Comparison of ENCODE assay signal across 13 cellular contexts in the genomic region with DNA sequence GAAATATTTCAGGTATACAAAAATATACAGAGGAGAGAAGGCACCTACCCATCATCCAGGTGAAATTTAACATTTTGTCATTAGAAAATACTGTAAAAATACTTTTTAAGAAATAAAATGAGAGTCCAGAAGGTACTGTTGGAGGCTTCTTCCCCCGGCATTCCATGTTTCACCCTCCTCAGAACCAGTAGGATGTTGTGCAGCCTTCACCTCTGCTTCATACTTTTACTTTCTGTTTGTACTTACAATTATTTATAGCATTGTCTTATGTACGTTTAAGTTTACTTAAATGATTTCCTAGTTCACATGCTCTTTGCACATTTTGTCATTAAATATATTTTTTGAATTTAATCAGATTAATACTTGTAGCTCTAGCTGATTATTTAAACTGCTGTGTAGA. TPM values are rescaled to one million over a fixed set of nuclear protein-coding genes. Genes with fewer than 3 reads are reported as not detected.
A peak's percentile ranks its signal among the peaks of the same experiment; 100 is the strongest.
DNase-seq lines count a peak whose midpoint lies in the region; ATAC-seq and TF ChIP-seq lines count a peak whose summit lies in the region.
"Had no signal": no experiment of that assay in that cellular context is flagged by ENCODE, and none has a peak within 500 bp of the region (broad histone marks: within the 10 kb centered on the region; RNA-seq: fewer than 3 reads in every experiment).

No MANE protein-coding gene starts in this region.

- no peak for ATAC-seq in GM18909 (IDR thresholded peaks at IDR 0.05; ENCODE audit: poor library complexity, unreplicated experiment)
- ATAC-seq in HG03139 (IDR thresholded peaks at IDR 0.05; ENCODE audit: unreplicated experiment): no peak
- ATAC-seq: esophagus mucosa; stimulated activated naive CD8-positive, alpha-beta T cell treated with anti-CD3 and anti-CD28 coated beads, Interleukin-15, Interleukin-2, amounts not matched to agents 100 U/mL and 50 U/mL, for 24 hours had no signal

- peaks cover 3% of the 10 kb centered on the region for H3K9me3 ChIP-seq in WERI-Rb-1 (ENCODE audit: severe bottlenecking)
- H3K9me3 ChIP-seq: neutrophil had no signal

- H3K27me3 ChIP-seq in WERI-Rb-1 (ENCODE audit: insufficient read depth, low read depth, severe bottlenecking): no peaks in the 10 kb centered on the region
- H3K27me3 ChIP-seq: neutrophil had no signal

- H3K4me3 ChIP-seq in fibroblast of mammary gland (ENCODE audit: control insufficient read depth, low read depth, low read length) (peak overlapping the region; percentile 17), WERI-Rb-1 (ENCODE audit: low read depth, low read length) (no peak overlapping the region)

- no peak for DNase-seq in activated naive CD8-positive, alpha-beta T cell treated with anti-CD3 and anti-CD28 coated beads for 36 hours
- DNase-seq in RWPE1 (ENCODE audit: low spot score) (peak; percentile 7), fibroblast of mammary gland (ENCODE audit: low read depth) (peak; percentile 34), progenitor cell of endocrine pancreas (ENCODE audit: low spot score, unreplicated experiment) (no peak), WERI-Rb-1 (no peak)
- DNase-seq: islet precursor cell; NCI-H510A treated with DMSO at 0.1 percent for 48 hours; stimulated activated naive CD8-positive, alpha-beta T cell treated with anti-CD3 and anti-CD28 coated beads, Interleukin-15, Interleukin-2, amounts not matched to agents 100 U/mL and 50 U/mL, for 24 hours had no signal

- peaks cover 13% of the 10 kb centered on the region for H3K4me1 Mint-ChIP-seq in activated naive CD8-positive, alpha-beta T cell (ENCODE audit: low read depth)
- H3K4me1 Mint-ChIP-seq in activated naive CD8-positive, alpha-beta T cell treated with anti-CD3 and anti-CD28 coated beads for 36 hours: peaks cover 4% of the 10 kb centered on the region
- H3K4me1 Mint-ChIP-seq in progenitor cell of endocrine pancreas (ENCODE audit: low read depth): no peaks in the 10 kb centered on the region

- peak overlapping the region; percentile 18 for H3K4me3 Mint-ChIP-seq in activated naive CD8-positive, alpha-beta T cell
- H3K4me3 Mint-ChIP-seq in activated naive CD8-positive, alpha-beta T cell treated with anti-CD3 and anti-CD28 coated beads for 36 hours: no peak overlapping the region
- H3K4me3 Mint-ChIP-seq in progenitor cell of endocrine pancreas (ENCODE audit: low read depth): no peak overlapping the region

- POLR2A ChIA-PET in RWPE1 (lab: Yijun Ruan, JAX; ENCODE audit: low non-redundant PET): no interaction called here

- H3K36me3 Mint-ChIP-seq in activated naive CD8-positive, alpha-beta T cell: no peaks in the 10 kb centered on the region
- H3K36me3 Mint-ChIP-seq in activated naive CD8-positive, alpha-beta T cell treated with anti-CD3 and anti-CD28 coated beads for 36 hours: peaks cover 5% of the 10 kb centered on the region
- peaks cover 1% of the 10 kb centered on the region for H3K36me3 Mint-ChIP-seq in progenitor cell of endocrine pancreas (ENCODE audit: insufficient read depth)

- H3K27me3 Mint-ChIP-seq in activated naive CD8-positive, alpha-beta T cell: no peaks in the 10 kb centered on the region
- H3K27me3 Mint-ChIP-seq in activated naive CD8-positive, alpha-beta T cell treated with anti-CD3 and anti-CD28 coated beads for 36 hours: no peaks in the 10 kb centered on the region
- no peaks in the 10 kb centered on the region for H3K27me3 Mint-ChIP-seq in progenitor cell of endocrine pancreas

- TF ChIP-seq CTCF in RWPE1 (conservative IDR thresholded peaks at IDR 0.05; ENCODE audit: low read depth): no peak
- TF ChIP-seq CTCF in fibroblast of mammary gland (conservative IDR thresholded peaks at IDR 0.05; ENCODE audit: control insufficient read depth, insufficient read depth, low read depth, low read length): no peak
- TF ChIP-seq CTCF in progenitor cell of endocrine pancreas (IDR thresholded peaks at IDR 0.05; ENCODE audit: unreplicated experiment): no peak
- no peak for TF ChIP-seq CTCF in WERI-Rb-1 (IDR thresholded peaks at IDR 0.05; ENCODE audit: low read depth, low read length)

- H3K27ac Mint-ChIP-seq in activated naive CD8-positive, alpha-beta T cell: no peak overlapping the region
- no peak overlapping the region for H3K27ac Mint-ChIP-seq in activated naive CD8-positive, alpha-beta T cell treated with anti-CD3 and anti-CD28 coated beads for 36 hours
- no peak overlapping the region for H3K27ac Mint-ChIP-seq in progenitor cell of endocrine pancreas

- CTCF ChIA-PET in RWPE1 (lab: Yijun Ruan, JAX): interaction anchor here (0.5 kb wide), 2 partner anchors 1411 to 1624 kb away, joined by 4 to 7 read pairs; a partner anchor contains a TSS

- H3K9me3 Mint-ChIP-seq in activated naive CD8-positive, alpha-beta T cell (ENCODE audit: low read depth): peaks cover 14% of the 10 kb centered on the region
- H3K9me3 Mint-ChIP-seq in activated naive CD8-positive, alpha-beta T cell treated with anti-CD3 and anti-CD28 coated beads for 36 hours: peaks cover 6% of the 10 kb centered on the region
- no peaks in the 10 kb centered on the region for H3K9me3 Mint-ChIP-seq in progenitor cell of endocrine pancreas (ENCODE audit: low read depth)

- H3K27ac ChIP-seq in RWPE1 (no peak overlapping the region), WERI-Rb-1 (no peak overlapping the region)
- H3K27ac ChIP-seq: neutrophil had no signal

- no peaks in the 10 kb centered on the region for H3K36me3 ChIP-seq in WERI-Rb-1
- H3K36me3 ChIP-seq: neutrophil had no signal

RNA-seq across cellular contexts. Expression of a gene that starts 30.9 kb away (rescaled TPM):
- not detected for total RNA-seq in activated naive CD8-positive, alpha-beta T cell treated with anti-CD3 and anti-CD28 coated beads for 36 hours
- total RNA-seq in progenitor cell of endocrine pancreas: 13.0 and 13.6 TPM in 2 replicates

Comparison
In these comparisons a context has a peak if more than half of its experiments do, and no peak if none do; other contexts are left out.
1. DNase-seq: peak in RWPE1 (single experiment) and fibroblast of mammary gland (single experiment); none in activated naive CD8-positive, alpha-beta T cell treated with anti-CD3 and anti-CD28 coated beads for 36 hours (single experiment), progenitor cell of endocrine pancreas (single experiment) and WERI-Rb-1 (single experiment).
2. RNA of a gene that starts 30.9 kb away (total RNA-seq): 13.0 to 13.6 TPM in progenitor cell of endocrine pancreas; not detected in activated naive CD8-positive, alpha-beta T cell treated with anti-CD3 and anti-CD28 coated beads for 36 hours; every median in the first group is over 10 times any median in the second.